ENCODE assay signal across 8 cellular contexts in the genomic region with DNA sequence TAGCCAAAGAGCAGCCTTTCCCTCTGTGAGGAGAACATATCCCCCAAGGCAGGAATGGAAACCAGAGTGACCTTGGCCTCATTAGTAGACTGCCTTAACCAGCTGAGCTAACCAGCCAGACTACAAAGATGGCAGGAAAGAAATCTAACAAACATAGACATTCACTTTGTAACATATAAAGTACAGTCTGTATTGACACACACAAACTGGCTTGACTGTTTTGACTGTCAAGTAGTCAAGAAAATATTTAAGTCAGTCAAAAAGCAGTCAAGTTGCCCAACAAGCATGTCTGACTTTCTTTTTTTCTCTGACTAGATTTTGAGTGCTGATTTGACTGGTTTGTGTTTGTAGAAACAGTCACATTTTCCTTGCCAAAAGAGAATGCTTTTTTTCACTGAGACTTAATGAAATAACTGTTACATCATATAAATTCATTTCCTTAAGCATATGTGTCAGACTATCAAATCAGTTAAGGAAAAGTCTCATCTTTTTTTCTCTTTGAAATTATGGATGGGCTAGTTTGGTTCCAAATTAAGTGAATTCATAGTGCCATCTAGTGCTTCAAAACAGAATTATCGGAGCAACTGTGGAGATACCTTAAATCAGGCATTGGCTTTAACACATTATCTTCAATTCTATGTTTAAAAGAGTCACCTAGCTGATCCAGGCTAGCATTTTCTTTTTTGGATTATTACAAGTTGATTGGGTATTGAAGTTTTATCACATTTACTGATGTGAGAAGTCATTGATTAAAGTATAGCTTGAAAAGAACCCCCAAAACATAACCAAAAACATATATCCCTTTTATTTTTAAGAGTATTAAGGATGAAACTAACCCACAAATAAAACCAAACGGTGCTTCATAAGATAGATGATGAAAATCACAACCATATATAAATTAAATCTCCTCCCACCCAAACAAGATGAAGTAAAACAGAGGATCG.
DNase-seq lines count a peak whose midpoint lies in the region; ATAC-seq, FAIRE-seq and TF ChIP-seq lines count a peak whose summit lies in the region.

No MANE protein-coding gene starts in this region.

- H3K4me1 ChIP-seq in astrocyte (ENCODE audit: insufficient read depth, low read length) = peaks cover 7% of the 10 kb centered on the region
- H3K4me1 ChIP-seq in spleen = no peaks in the 10 kb centered on the region

- peaks cover 24% of the 10 kb centered on the region for H3K4me1 Mint-ChIP-seq in activated T-cell treated with anti-CD3 and anti-CD28 coated beads, Interleukin-2, amount 50 U/mL, for 24 hours (ENCODE audit: low read depth)
- peaks cover 5% of the 10 kb centered on the region for H3K4me1 Mint-ChIP-seq in astrocyte (ENCODE audit: low read depth, unreplicated experiment)
- H3K4me1 Mint-ChIP-seq in activated CD4-positive, alpha-beta memory T cell treated with anti-CD3 and anti-CD28 coated beads, Interleukin-2, amount 10 ng/mL, durations not matched to agents 7 days and 5 days = peaks cover 19% of the 10 kb centered on the region

- H3K27ac Mint-ChIP-seq in activated T-cell treated with anti-CD3 and anti-CD28 coated beads, Interleukin-2, amount 50 U/mL, for 24 hours = peak overlapping the region; percentile 19
- peak overlapping the region; percentile 58 for H3K27ac Mint-ChIP-seq in astrocyte (ENCODE audit: unreplicated experiment)
- no peak overlapping the region for H3K27ac Mint-ChIP-seq in activated CD4-positive, alpha-beta memory T cell treated with anti-CD3 and anti-CD28 coated beads, Interleukin-2, amount 10 ng/mL, durations not matched to agents 7 days and 5 days

- FAIRE-seq in astrocyte (lab: Jason Lieb, UNC) = peak; percentile 64

- TF ChIP-seq CTCF in astrocyte (IDR thresholded peaks at IDR 0.05; ENCODE audit: insufficient read depth, low read depth, low read length) (peak; percentile 73), spleen (IDR thresholded peaks at IDR 0.05 in 8 of 11, conservative IDR thresholded peaks at IDR 0.05 in 3 of 11) (peak; percentile 30 to 77 (median 63))

- no peak overlapping the region for H3K9ac ChIP-seq in astrocyte (ENCODE audit: low read length)

- H3K79me2 ChIP-seq in astrocyte (ENCODE audit: insufficient read depth, low read length) = no peaks in the 10 kb centered on the region

- H3K36me3 ChIP-seq in astrocyte (ENCODE audit: insufficient read depth, low read length) = no peaks in the 10 kb centered on the region
- H3K36me3 ChIP-seq in spleen = no peaks in the 10 kb centered on the region

- no peak overlapping the region for H3K27ac ChIP-seq in astrocyte (ENCODE audit: low read depth, low read length)
- H3K27ac ChIP-seq in spleen = no peak overlapping the region

- 40 to 45% (median 41%) methylated on average over 3 of the region's 3 CpGs for WGBS in spleen, 5 donors

- H3K4me3 ChIP-seq in astrocyte (ENCODE audit: insufficient read depth, low read depth, low read length) (no peak overlapping the region), spleen (no peak overlapping the region)

- H3K9me3 Mint-ChIP-seq in activated T-cell treated with anti-CD3 and anti-CD28 coated beads, Interleukin-2, amount 50 U/mL, for 24 hours = no peaks in the 10 kb centered on the region
- H3K9me3 Mint-ChIP-seq in astrocyte (ENCODE audit: unreplicated experiment) = no peaks in the 10 kb centered on the region
- H3K9me3 Mint-ChIP-seq in activated CD4-positive, alpha-beta memory T cell treated with anti-CD3 and anti-CD28 coated beads, Interleukin-2, amount 10 ng/mL, durations not matched to agents 7 days and 5 days = no peaks in the 10 kb centered on the region

- H4K20me1 ChIP-seq in astrocyte (ENCODE audit: insufficient read depth, low read length) = no peaks in the 10 kb centered on the region

- ATAC-seq in HG02981 (IDR thresholded peaks at IDR 0.05; ENCODE audit: unreplicated experiment) = peak; percentile 60

- DNase-seq in activated T-cell treated with anti-CD3 and anti-CD28 coated beads, Interleukin-2, amount 50 U/mL, for 24 hours = no peak
- DNase-seq in activated T-cell treated with anti-CD3 and anti-CD28 coated beads for 4 hours (no peak), NCI-H345 (lab: John Stamatoyannopoulos, UW) (peak; percentile 54), astrocyte (ENCODE audit: low read depth) (peak; percentile 59), iPS DF 4.7 (ENCODE audit: extremely low read depth, low spot score) (peak; percentile 28), spleen (no peak)
- DNase-seq in activated CD4-positive, alpha-beta memory T cell treated with anti-CD3 and anti-CD28 coated beads, Interleukin-2, amount 10 ng/mL, durations not matched to agents 7 days and 5 days = no peak

- H3K36me3 Mint-ChIP-seq in activated T-cell treated with anti-CD3 and anti-CD28 coated beads, Interleukin-2, amount 50 U/mL, for 24 hours (ENCODE audit: low read depth) = no peaks in the 10 kb centered on the region
- no peaks in the 10 kb centered on the region for H3K36me3 Mint-ChIP-seq in astrocyte (ENCODE audit: low read depth, unreplicated experiment)
- no peaks in the 10 kb centered on the region for H3K36me3 Mint-ChIP-seq in activated CD4-positive, alpha-beta memory T cell treated with anti-CD3 and anti-CD28 coated beads, Interleukin-2, amount 10 ng/mL, durations not matched to agents 7 days and 5 days (ENCODE audit: low read depth)

- POLR2A ChIA-PET in activated CD4-positive, alpha-beta memory T cell treated with anti-CD3 and anti-CD28 coated beads, Interleukin-2, amount 10 ng/mL, durations not matched to agents 7 days and 5 days (lab: Charles Lee) = interaction anchor here (0.9 kb wide), 1 partner anchor 217 kb away, joined by 3 read pairs; no protein-coding TSS in a partner anchor

- H2AFZ ChIP-seq in astrocyte (ENCODE audit: low read depth, low read length) = no peak overlapping the region

- no peak for TF ChIP-seq POLR2A in spleen (IDR thresholded peaks at IDR 0.05)

- CTCF ChIA-PET in activated CD4-positive, alpha-beta memory T cell treated with anti-CD3 and anti-CD28 coated beads, Interleukin-2, amount 10 ng/mL, durations not matched to agents 7 days and 5 days (lab: Charles Lee) = interaction anchor here (0.8 to 1.8 kb wide), 8 partner anchors 22 to 944 kb away, joined by 3 to 5 read pairs (median 4); partner anchors contain the start of gene C1orf53

- H3K4me2 ChIP-seq in astrocyte (ENCODE audit: low read length) = no peak overlapping the region

- H3K27me3 ChIP-seq in astrocyte (ENCODE audit: insufficient read depth, low read length) (no peaks in the 10 kb centered on the region), spleen (replicated peaks in 1 of 7) (no peaks in the 10 kb centered on the region)

- intact Hi-C loops in spleen (cut with DNase I; ENCODE audit: low total_unique reads) = loop anchor here (10.0 kb wide), 3 partner anchors 381 to 941 kb away; no protein-coding TSS in a partner anchor

- no peaks in the 10 kb centered on the region for H3K27me3 Mint-ChIP-seq in activated T-cell treated with anti-CD3 and anti-CD28 coated beads, Interleukin-2, amount 50 U/mL, for 24 hours
- H3K27me3 Mint-ChIP-seq in astrocyte (ENCODE audit: low read depth, unreplicated experiment) = no peaks in the 10 kb centered on the region
- H3K27me3 Mint-ChIP-seq in activated CD4-positive, alpha-beta memory T cell treated with anti-CD3 and anti-CD28 coated beads, Interleukin-2, amount 10 ng/mL, durations not matched to agents 7 days and 5 days = no peaks in the 10 kb centered on the region

- H3K4me3 Mint-ChIP-seq in activated T-cell treated with anti-CD3 and anti-CD28 coated beads, Interleukin-2, amount 50 U/mL, for 24 hours = no peak overlapping the region
- H3K4me3 Mint-ChIP-seq in astrocyte (ENCODE audit: unreplicated experiment) = no peak overlapping the region
- H3K4me3 Mint-ChIP-seq in activated CD4-positive, alpha-beta memory T cell treated with anti-CD3 and anti-CD28 coated beads, Interleukin-2, amount 10 ng/mL, durations not matched to agents 7 days and 5 days = no peak overlapping the region

- H3K9me3 ChIP-seq in astrocyte (ENCODE audit: insufficient read depth, low read depth, low read length) (no peaks in the 10 kb centered on the region), spleen (no peaks in the 10 kb centered on the region)

Comparison
In these comparisons a context has a peak if more than half of its experiments do, and no peak if none do; other contexts are left out.
1. DNase-seq: peak in NCI-H345 (single experiment), astrocyte (single experiment) and iPS DF 4.7 (single experiment); none in activated T-cell treated with anti-CD3 and anti-CD28 coated beads, Interleukin-2, amount 50 U/mL, for 24 hours (single experiment), activated T-cell treated with anti-CD3 and anti-CD28 coated beads for 4 hours (single experiment), spleen (single experiment) and activated CD4-positive, alpha-beta memory T cell treated with anti-CD3 and anti-CD28 coated beads, Interleukin-2, amount 10 ng/mL, durations not matched to agents 7 days and 5 days (single experiment).